ENCODE assay signal across 20 cellular contexts in the genomic region with DNA sequence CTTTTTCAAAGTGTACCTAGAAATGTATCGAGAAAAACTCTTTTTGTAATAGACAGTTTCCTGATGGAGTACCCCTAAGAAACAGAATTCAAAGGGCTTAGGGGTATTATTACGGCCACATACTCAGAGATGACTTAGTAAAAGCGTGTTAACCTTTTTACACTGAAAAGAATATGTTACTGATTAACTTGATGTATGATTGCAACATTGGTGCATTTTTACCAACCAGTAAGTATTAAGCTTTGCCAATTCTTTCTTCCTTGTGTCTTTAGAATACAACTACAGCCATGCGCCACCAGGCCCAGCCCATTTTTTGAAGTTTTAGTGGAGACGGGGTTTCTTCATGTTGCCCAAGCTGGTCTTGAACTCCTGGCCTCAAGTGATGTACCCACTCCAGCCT.
"Had no signal": no experiment of that assay in that cellular context is flagged by ENCODE, and none has a peak within 500 bp of the region (broad histone marks: within the 10 kb centered on the region; RNA-seq: fewer than 3 reads in every experiment).

No MANE protein-coding gene starts in this region.

- H3K27me3 ChIP-seq: dorsolateral prefrontal cortex, esophagus muscularis mucosa, foreskin keratinocyte, gastroesophageal sphincter, heart left ventricle, hepatocyte had no signal

- H3K36me3 ChIP-seq: esophagus muscularis mucosa, gastroesophageal sphincter, heart left ventricle, left ventricle myocardium inferior, lower lobe of right lung had no signal

- H3K79me2 ChIP-seq: hepatocyte had no signal

- ATAC-seq: foreskin keratinocyte, gastroesophageal sphincter, heart left ventricle, lower lobe of right lung, mucosa of descending colon had no signal

- H2AFZ ChIP-seq: hepatocyte had no signal

- H3K36me3 Mint-ChIP-seq: immature natural killer cell, mesothelial cell of epicardium had no signal

- H3K9me3 ChIP-seq: lower lobe of right lung, mucosa of descending colon had no signal

- H3K4me2 ChIP-seq: hepatocyte had no signal

- H3K4me3 ChIP-seq: coronary artery, dorsolateral prefrontal cortex, esophagus muscularis mucosa, gastroesophageal sphincter, heart left ventricle, hepatocyte, left ventricle myocardium inferior, lower lobe of right lung, mucosa of descending colon had no signal

- H3K4me1 ChIP-seq: esophagus muscularis mucosa, foreskin keratinocyte, gastroesophageal sphincter, heart left ventricle, left ventricle myocardium inferior, lower lobe of right lung had no signal

- H3K4me3 Mint-ChIP-seq: immature natural killer cell, mesothelial cell of epicardium had no signal

- H3K27ac ChIP-seq: coronary artery, dorsolateral prefrontal cortex, esophagus muscularis mucosa, foreskin keratinocyte, gastroesophageal sphincter, heart left ventricle, hepatocyte, left ventricle myocardium inferior, lower lobe of right lung had no signal

- H3K27ac Mint-ChIP-seq: immature natural killer cell, mesothelial cell of epicardium had no signal

- H3K4me1 Mint-ChIP-seq: immature natural killer cell, mesothelial cell of epicardium had no signal

- DNase-seq: dermis blood vessel endothelial cell; dorsolateral prefrontal cortex; effector CD4-positive, alpha-beta T cell; effector memory CD4-positive, alpha-beta T cell; foreskin keratinocyte; heart left ventricle; hypothalamus; immature natural killer cell; islet precursor cell; kidney; kidney glomerular epithelial cell; left ventricle myocardium inferior; lower lobe of right lung; mesenchymal stem cell; mucosa of descending colon had no signal
